In genomic region chr1:151251656-151252470, GRCh38 we compare ENCODE assay signal across 1 cellular context.
TF ChIP-seq lines count a peak whose summit lies in the region.

No MANE protein-coding gene starts in this region.

TF ChIP-seq in HEK293, 187 proteins besides CTCF, POLR2A, EP300 and RAD21 (continued from another document):
- no peak for TF ChIP-seq PBX3 (CRISPR knock-in tag; IDR thresholded peaks at IDR 0.05)
- TF ChIP-seq, protein P1, sequence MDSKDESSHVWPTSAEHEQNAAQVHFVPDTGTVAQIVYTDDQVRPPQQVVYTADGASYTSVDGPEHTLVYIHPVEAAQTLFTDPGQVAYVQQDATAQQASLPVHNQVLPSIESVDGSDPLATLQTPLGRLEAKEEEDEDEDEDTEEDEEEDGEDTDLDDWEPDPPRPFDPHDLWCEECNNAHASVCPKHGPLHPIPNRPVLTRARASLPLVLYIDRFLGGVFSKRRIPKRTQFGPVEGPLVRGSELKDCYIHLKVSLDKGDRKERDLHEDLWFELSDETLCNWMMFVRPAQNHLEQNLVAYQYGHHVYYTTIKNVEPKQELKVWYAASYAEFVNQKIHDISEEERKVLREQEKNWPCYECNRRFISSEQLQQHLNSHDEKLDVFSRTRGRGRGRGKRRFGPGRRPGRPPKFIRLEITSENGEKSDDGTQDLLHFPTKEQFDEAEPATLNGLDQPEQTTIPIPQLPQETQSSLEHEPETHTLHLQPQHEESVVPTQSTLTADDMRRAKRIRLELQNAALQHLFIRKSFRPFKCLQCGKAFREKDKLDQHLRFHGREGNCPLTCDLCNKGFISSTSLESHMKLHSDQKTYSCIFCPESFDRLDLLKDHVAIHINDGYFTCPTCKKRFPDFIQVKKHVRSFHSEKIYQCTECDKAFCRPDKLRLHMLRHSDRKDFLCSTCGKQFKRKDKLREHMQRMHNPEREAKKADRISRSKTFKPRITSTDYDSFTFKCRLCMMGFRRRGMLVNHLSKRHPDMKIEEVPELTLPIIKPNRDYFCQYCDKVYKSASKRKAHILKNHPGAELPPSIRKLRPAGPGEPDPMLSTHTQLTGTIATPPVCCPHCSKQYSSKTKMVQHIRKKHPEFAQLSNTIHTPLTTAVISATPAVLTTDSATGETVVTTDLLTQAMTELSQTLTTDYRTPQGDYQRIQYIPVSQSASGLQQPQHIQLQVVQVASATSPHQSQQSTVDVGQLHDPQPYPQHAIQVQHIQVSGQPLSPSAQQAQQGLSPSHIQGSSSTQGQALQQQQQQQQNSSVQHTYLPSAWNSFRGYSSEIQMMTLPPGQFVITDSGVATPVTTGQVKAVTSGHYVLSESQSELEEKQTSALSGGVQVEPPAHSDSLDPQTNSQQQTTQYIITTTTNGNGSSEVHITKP (tag by site-specific recombination; IDR thresholded peaks at IDR 0.05) = no peak
- TF ChIP-seq EGR2 (tag by site-specific recombination; IDR thresholded peaks at IDR 0.05; ENCODE audit: low read depth) = no peak
- no peak for TF ChIP-seq ZNF23 (tag by site-specific recombination; IDR thresholded peaks at IDR 0.05; ENCODE audit: borderline replicate concordance)
- no peak for TF ChIP-seq ZNF274 (IDR thresholded peaks at IDR 0.05; ENCODE audit: low read length)
- no peak for TF ChIP-seq ZNF274 (tag by site-specific recombination; IDR thresholded peaks at IDR 0.05; ENCODE audit: borderline replicate concordance)
- TF ChIP-seq MZF1 (tag by site-specific recombination; IDR thresholded peaks at IDR 0.05; ENCODE audit: borderline replicate concordance) = no peak
- TF ChIP-seq ZNF513 (tag by site-specific recombination; IDR thresholded peaks at IDR 0.05) = no peak
- TF ChIP-seq ZBTB17 (tag by site-specific recombination; IDR thresholded peaks at IDR 0.05) = peak; percentile 72
- TF ChIP-seq, protein P2, sequence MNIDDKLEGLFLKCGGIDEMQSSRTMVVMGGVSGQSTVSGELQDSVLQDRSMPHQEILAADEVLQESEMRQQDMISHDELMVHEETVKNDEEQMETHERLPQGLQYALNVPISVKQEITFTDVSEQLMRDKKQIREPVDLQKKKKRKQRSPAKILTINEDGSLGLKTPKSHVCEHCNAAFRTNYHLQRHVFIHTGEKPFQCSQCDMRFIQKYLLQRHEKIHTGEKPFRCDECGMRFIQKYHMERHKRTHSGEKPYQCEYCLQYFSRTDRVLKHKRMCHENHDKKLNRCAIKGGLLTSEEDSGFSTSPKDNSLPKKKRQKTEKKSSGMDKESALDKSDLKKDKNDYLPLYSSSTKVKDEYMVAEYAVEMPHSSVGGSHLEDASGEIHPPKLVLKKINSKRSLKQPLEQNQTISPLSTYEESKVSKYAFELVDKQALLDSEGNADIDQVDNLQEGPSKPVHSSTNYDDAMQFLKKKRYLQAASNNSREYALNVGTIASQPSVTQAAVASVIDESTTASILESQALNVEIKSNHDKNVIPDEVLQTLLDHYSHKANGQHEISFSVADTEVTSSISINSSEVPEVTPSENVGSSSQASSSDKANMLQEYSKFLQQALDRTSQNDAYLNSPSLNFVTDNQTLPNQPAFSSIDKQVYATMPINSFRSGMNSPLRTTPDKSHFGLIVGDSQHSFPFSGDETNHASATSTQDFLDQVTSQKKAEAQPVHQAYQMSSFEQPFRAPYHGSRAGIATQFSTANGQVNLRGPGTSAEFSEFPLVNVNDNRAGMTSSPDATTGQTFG (tag by site-specific recombination; IDR thresholded peaks at IDR 0.05; ENCODE audit: borderline replicate concordance) = no peak
- peak; percentile 52; the same call in 1 of the 2 replicates for TF ChIP-seq ZBTB44 (tag by site-specific recombination; IDR thresholded peaks at IDR 0.05)
- no peak for TF ChIP-seq ZNF133 (tag by site-specific recombination; IDR thresholded peaks at IDR 0.05)
- no peak for TF ChIP-seq ZNF239 (tag by site-specific recombination; IDR thresholded peaks at IDR 0.05)
- peak; percentile 57; the same call in 1 of the 2 replicates for TF ChIP-seq ZNF600 (tag by site-specific recombination; IDR thresholded peaks at IDR 0.05)
- TF ChIP-seq ZNF660 (tag by site-specific recombination; IDR thresholded peaks at IDR 0.05) = 0 out of 2 replicates have a peak, but pooled peaks have one; percentile 42
- no peak for TF ChIP-seq ZNF473 (tag by site-specific recombination; IDR thresholded peaks at IDR 0.05)
- TF ChIP-seq, protein P3, sequence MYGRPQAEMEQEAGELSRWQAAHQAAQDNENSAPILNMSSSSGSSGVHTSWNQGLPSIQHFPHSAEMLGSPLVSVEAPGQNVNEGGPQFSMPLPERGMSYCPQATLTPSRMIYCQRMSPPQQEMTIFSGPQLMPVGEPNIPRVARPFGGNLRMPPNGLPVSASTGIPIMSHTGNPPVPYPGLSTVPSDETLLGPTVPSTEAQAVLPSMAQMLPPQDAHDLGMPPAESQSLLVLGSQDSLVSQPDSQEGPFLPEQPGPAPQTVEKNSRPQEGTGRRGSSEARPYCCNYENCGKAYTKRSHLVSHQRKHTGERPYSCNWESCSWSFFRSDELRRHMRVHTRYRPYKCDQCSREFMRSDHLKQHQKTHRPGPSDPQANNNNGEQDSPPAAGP (tag by site-specific recombination; IDR thresholded peaks at IDR 0.05) = no peak
- no peak for TF ChIP-seq ZNF529 (tag by site-specific recombination; IDR thresholded peaks at IDR 0.05; ENCODE audit: insufficient replicate concordance)
- no peak for TF ChIP-seq ELK4 (IDR thresholded peaks at IDR 0.05; ENCODE audit: borderline replicate concordance, low read depth, low read length)
- TF ChIP-seq ZNF2 (tag by site-specific recombination; IDR thresholded peaks at IDR 0.05) = peak; percentile 94
- TF ChIP-seq ZBTB6 (tag by site-specific recombination; IDR thresholded peaks at IDR 0.05) = no peak
- TF ChIP-seq REPIN1 (tag by site-specific recombination; IDR thresholded peaks at IDR 0.05; ENCODE audit: low read depth) = no peak
- TF ChIP-seq OSR2 (tag by site-specific recombination; IDR thresholded peaks at IDR 0.05) = no peak
- no peak for TF ChIP-seq ZNF140 (tag by site-specific recombination; IDR thresholded peaks at IDR 0.05)
- no peak for TF ChIP-seq ZNF639 (tag by site-specific recombination; IDR thresholded peaks at IDR 0.05)
